ENCODE assay signal across 18 cellular contexts in the genomic region with DNA sequence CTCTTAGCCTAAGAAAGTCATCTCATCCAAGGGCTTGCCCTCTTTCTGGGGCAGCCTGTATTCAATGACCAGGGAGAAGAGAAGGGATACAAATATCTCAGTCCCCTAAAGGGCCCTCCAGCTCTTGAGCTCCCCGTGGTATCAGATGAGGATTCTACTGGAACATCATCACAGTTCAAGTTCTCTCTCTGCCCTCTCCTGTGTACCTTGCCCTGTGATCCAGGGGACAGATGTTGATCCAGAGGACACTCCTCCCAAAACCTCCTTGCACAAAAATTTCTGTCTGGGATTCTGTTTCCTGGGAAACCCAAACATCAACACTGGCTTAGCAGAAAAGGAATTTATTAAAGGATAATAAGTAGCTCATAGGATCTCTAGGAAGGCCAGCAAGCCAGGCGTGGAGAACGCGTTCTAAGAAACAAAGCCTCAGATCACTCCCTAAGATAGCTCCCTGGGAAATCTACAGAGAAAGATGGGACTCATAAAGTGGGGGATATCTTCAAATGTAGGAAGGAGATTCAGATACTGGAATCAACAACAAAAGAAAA.
"Had no signal": no experiment of that assay in that cellular context is flagged by ENCODE, and none has a peak within 500 bp of the region (broad histone marks: within the 10 kb centered on the region; RNA-seq: fewer than 3 reads in every experiment).

No MANE protein-coding gene starts in this region.

- H3K36me3 Mint-ChIP-seq: brain had no signal

- H3K4me3 Mint-ChIP-seq: activated CD4-positive, alpha-beta T cell treated with anti-CD3 and anti-CD28 coated beads, Interleukin-2, amount 10 ng/mL, durations not matched to agents 7 days and 5 days; activated CD8-positive, alpha-beta T cell treated with anti-CD3 and anti-CD28 coated beads, Interleukin-2, amount 10 ng/mL, durations not matched to agents 7 days and 5 days; activated naive CD8-positive, alpha-beta T cell treated with anti-CD3 and anti-CD28 coated beads, Interleukin-2, amount 10 ng/mL, durations not matched to agents 7 days and 5 days; activated T-cell treated with anti-CD3 and anti-CD28 coated beads, Interleukin-2, amount 50 U/mL, for 24 hours; brain; stimulated activated naive CD8-positive, alpha-beta T cell treated with anti-CD3 and anti-CD28 coated beads, Interleukin-15, Interleukin-2, amounts not matched to agents 100 ng/mL and 50 ng/mL, for 24 hours had no signal

- H3K36me3 ChIP-seq: upper lobe of right lung had no signal

- H3K27me3 Mint-ChIP-seq: activated T-cell treated with anti-CD3 and anti-CD28 coated beads, Interleukin-2, amount 50 U/mL, for 24 hours; brain; naive thymus-derived CD8-positive, alpha-beta T cell; stimulated activated naive CD8-positive, alpha-beta T cell treated with anti-CD3 and anti-CD28 coated beads, Interleukin-15, Interleukin-2, amounts not matched to agents 100 ng/mL and 50 ng/mL, for 24 hours had no signal

- H3K9me3 ChIP-seq: testis, upper lobe of right lung had no signal

- H3K27me3 ChIP-seq: testis, upper lobe of right lung had no signal

- H3K27ac ChIP-seq: testis, upper lobe of right lung had no signal

- H3K4me1 Mint-ChIP-seq: activated naive CD8-positive, alpha-beta T cell treated with anti-CD3 and anti-CD28 coated beads, Interleukin-2, amount 10 ng/mL, durations not matched to agents 7 days and 5 days had no signal

- H3K27ac Mint-ChIP-seq: activated CD4-positive, alpha-beta T cell treated with anti-CD3 and anti-CD28 coated beads, Interleukin-2, amount 10 ng/mL, durations not matched to agents 7 days and 5 days; activated CD8-positive, alpha-beta T cell treated with anti-CD3 and anti-CD28 coated beads, Interleukin-2, amount 10 ng/mL, durations not matched to agents 7 days and 5 days; activated naive CD8-positive, alpha-beta T cell treated with anti-CD3 and anti-CD28 coated beads, Interleukin-2, amount 10 ng/mL, durations not matched to agents 7 days and 5 days; activated T-cell treated with anti-CD3 and anti-CD28 coated beads, Interleukin-2, amount 50 U/mL, for 24 hours; activated T-helper 2 cell treated with anti-CD3 and anti-CD28 coated beads, Interferon-gamma antibody, Interleukin-2, Interleukin-4, amounts not matched to agents 10 μg/mL and 5 μg/mL and 100 μg/mL, durations not matched to agents 14 hours and 24 hours and 36 hours had no signal

- DNase-seq: activated CD4-positive, alpha-beta T cell treated with anti-CD3 and anti-CD28 coated beads, Interleukin-2, amount 10 ng/mL, durations not matched to agents 7 days and 5 days; activated CD8-positive, alpha-beta T cell treated with anti-CD3 and anti-CD28 coated beads, Interleukin-2, amount 10 ng/mL, durations not matched to agents 7 days and 5 days; activated naive CD4-positive, alpha-beta T cell treated with Interleukin-2 at 50 U/mL for 16 hours; activated naive CD8-positive, alpha-beta T cell treated with anti-CD3 and anti-CD28 coated beads, Interleukin-2, amount 10 ng/mL, durations not matched to agents 7 days and 5 days; activated T-cell treated with anti-CD3 and anti-CD28 coated beads, Interleukin-2, amount 50 U/mL, for 24 hours; amygdala; caudate nucleus; foreskin melanocyte; mesendoderm; naive thymus-derived CD8-positive, alpha-beta T cell; posterior cingulate gyrus; testis; upper lobe of right lung had no signal

- H3K4me3 ChIP-seq: testis, upper lobe of right lung had no signal

- FAIRE-seq: colon, keratinocyte had no signal
